Comparison of ENCODE assay signal across 1 cellular context in the genomic region with DNA sequence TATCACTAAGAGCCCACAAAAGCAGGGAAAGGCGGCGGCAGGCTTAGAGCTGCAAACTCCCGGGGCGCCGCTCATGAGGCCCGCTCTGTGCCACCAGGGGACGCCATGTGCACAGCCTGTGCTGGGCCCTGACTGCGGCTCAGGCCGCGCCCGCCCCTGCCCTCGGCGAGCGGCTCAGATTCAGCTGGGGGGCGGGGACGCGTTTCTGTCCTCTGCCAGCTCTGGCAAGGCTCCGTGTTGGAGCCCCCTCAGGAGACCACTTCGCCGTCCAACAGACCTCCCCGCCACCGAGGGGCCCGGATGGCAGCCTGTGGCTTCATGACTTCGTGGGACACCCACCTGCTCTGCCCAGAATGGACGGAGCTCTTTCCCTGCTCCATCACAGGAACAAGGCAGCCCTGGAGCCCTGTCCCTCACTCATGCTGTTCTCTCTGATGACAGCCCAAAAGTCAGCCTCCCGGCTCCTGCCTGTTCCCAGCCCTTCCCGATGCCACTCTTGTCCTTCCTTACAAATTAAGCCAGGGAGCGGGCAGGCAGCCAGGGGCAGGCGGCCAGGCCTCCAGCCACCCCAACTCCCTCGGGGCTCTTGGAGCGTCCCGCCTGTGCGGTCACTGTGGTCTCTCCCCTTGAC.
A peak's percentile ranks its signal among the peaks of the same experiment; 100 is the strongest.
TF ChIP-seq lines count a peak whose summit lies in the region.

No MANE protein-coding gene starts in this region.

TF ChIP-seq in HepG2, 621 proteins besides CTCF, POLR2A, EP300 and RAD21 (continued from another document):
- peak; percentile 66; the same call in 1 of the 2 replicates for TF ChIP-seq ARID4A (CRISPR knock-in tag; IDR thresholded peaks at IDR 0.05; ENCODE audit: borderline replicate concordance)
- TF ChIP-seq SMARCC2 (IDR thresholded peaks at IDR 0.05), result no peak
- TF ChIP-seq JUND (CRISPR knock-in tag; IDR thresholded peaks at IDR 0.05), result peak; percentile 54; the same call in 1 of the 2 replicates
- peak; percentile 72 for TF ChIP-seq NRL (CRISPR knock-in tag; IDR thresholded peaks at IDR 0.05; ENCODE audit: borderline replicate concordance)
- peak; percentile 60 for TF ChIP-seq ZNF883 (CRISPR knock-in tag; IDR thresholded peaks at IDR 0.05; ENCODE audit: not compliant biosample characterization)
- peak; percentile 48; the same call in 1 of the 2 replicates for TF ChIP-seq ZNF501 (CRISPR knock-in tag; IDR thresholded peaks at IDR 0.05)
